In genomic region chr19:49873834-49874233, GRCh38 we compare ENCODE assay signal across 25 cellular contexts. TPM values are rescaled to one million over a fixed set of nuclear protein-coding genes. Genes with fewer than 3 reads are reported as not detected.
DNase-seq lines count a peak whose midpoint lies in the region; ATAC-seq, FAIRE-seq and TF ChIP-seq lines count a peak whose summit lies in the region.
"Had no signal": no experiment of that assay in that cellular context is flagged by ENCODE, and none has a peak within 500 bp of the region (broad histone marks: within the 10 kb centered on the region; RNA-seq: fewer than 3 reads in every experiment).

No MANE protein-coding gene starts in this region.

- DNase-seq in Right ventricle myocardium superior (peak; percentile 39), left cardiac atrium (no peak), astrocyte (ENCODE audit: low read depth) (no peak), neural progenitor cell (ENCODE audit: low spot score) (no peak), brain microvascular endothelial cell (no peak), sigmoid colon (no peak), CD1c-positive myeloid dendritic cell (ENCODE audit: extremely low spot score) (no peak)
- DNase-seq: activated CD4-positive, CD25-positive, alpha-beta regulatory T cell treated with anti-CD3 and anti-CD28 coated beads, Interleukin-2, amount 50 U/mL, for 72 hours; activated gamma-delta T cell treated with Interleukin-2 at 50 U/mL for 16 hours; body of pancreas; H7; islet precursor cell; midbrain; naive thymus-derived CD8-positive, alpha-beta T cell; NCI-H1092; NCI-H187; NCI-H524; stimulated activated CD4-positive, alpha-beta T cell treated with anti-CD3 and anti-CD28 coated beads, Interleukin-4, amount 100 ng/mL, for 24 hours had no signal

- in situ Hi-C loops in brain microvascular endothelial cell (cut with HindIII; ENCODE audit: low pct_ligation_motif_present, low sequenced_read_pairs), result no loop called here

- no peaks in the 10 kb centered on the region for H3K27me3 Mint-ChIP-seq in astrocyte (ENCODE audit: low read depth, unreplicated experiment)
- H3K27me3 Mint-ChIP-seq in neural progenitor cell (ENCODE audit: insufficient read depth, low read depth), result no peaks in the 10 kb centered on the region
- H3K27me3 Mint-ChIP-seq: naive thymus-derived CD8-positive, alpha-beta T cell; stimulated activated memory B cell treated with anti-CD40 and anti-IgM and Interleukin-4, amounts not matched to agents 10 μg/mL and 1 μg/mL and 100 μg/mL, for 72 hours had no signal

- ATAC-seq in Right ventricle myocardium superior (ENCODE audit: poor library complexity) (no peak), left cardiac atrium (no peak), HG03108 (IDR thresholded peaks at IDR 0.05; ENCODE audit: unreplicated experiment) (no peak)
- ATAC-seq: body of pancreas; naive thymus-derived CD8-positive, alpha-beta T cell; pancreas; Right ventricle myocardium inferior; stimulated activated memory B cell treated with anti-CD40 and anti-IgM and Interleukin-4, amounts not matched to agents 10 μg/mL and 1 μg/mL and 100 μg/mL, for 72 hours had no signal

- intact Hi-C loops in Right ventricle myocardium superior (cut with DNase I), result no loop called here
- intact Hi-C loops in left cardiac atrium (cut with DNase I), result loop anchor here in 1 of 2 donors (5.0 kb wide), 1 partner anchor 57 kb away; the partner anchor contains the start of gene MED25
- intact Hi-C loops in sigmoid colon (cut with DNase I), result no loop called here

- no peaks in the 10 kb centered on the region for H3K9me3 ChIP-seq in astrocyte (ENCODE audit: insufficient read depth, low read depth, low read length)
- H3K9me3 ChIP-seq in neural progenitor cell (ENCODE audit: low read depth), result no peaks in the 10 kb centered on the region
- H3K9me3 ChIP-seq in sigmoid colon, result no peaks in the 10 kb centered on the region
- H3K9me3 ChIP-seq: body of pancreas, pancreas, right atrium auricular region had no signal

- H3K4me3 Mint-ChIP-seq in astrocyte (ENCODE audit: unreplicated experiment), result peak overlapping the region; percentile 62
- H3K4me3 Mint-ChIP-seq in neural progenitor cell, result peak overlapping the region; percentile 74
- H3K4me3 Mint-ChIP-seq: stimulated activated memory B cell treated with anti-CD40 and anti-IgM and Interleukin-4, amounts not matched to agents 10 μg/mL and 1 μg/mL and 100 μg/mL, for 72 hours had no signal

- peak overlapping the region; percentile 38 for H3K27ac Mint-ChIP-seq in astrocyte (ENCODE audit: unreplicated experiment)
- H3K27ac Mint-ChIP-seq in neural progenitor cell, result no peak overlapping the region
- H3K27ac Mint-ChIP-seq: stimulated activated memory B cell treated with anti-CD40 and anti-IgM and Interleukin-4, amounts not matched to agents 10 μg/mL and 1 μg/mL and 100 μg/mL, for 72 hours had no signal

- peaks cover 6% of the 10 kb centered on the region for H3K4me1 Mint-ChIP-seq in astrocyte (ENCODE audit: low read depth, unreplicated experiment)
- H3K4me1 Mint-ChIP-seq in neural progenitor cell, result peaks cover 25% of the 10 kb centered on the region

- TF ChIP-seq POLR2A in sigmoid colon (IDR thresholded peaks at IDR 0.05), result no peak

- TF ChIP-seq EP300 in sigmoid colon (IDR thresholded peaks at IDR 0.05), result no peak

- H3K36me3 ChIP-seq in astrocyte (ENCODE audit: insufficient read depth, low read length), result peaks cover 4% of the 10 kb centered on the region
- H3K36me3 ChIP-seq in neural progenitor cell, result no peaks in the 10 kb centered on the region
- peaks cover 4% of the 10 kb centered on the region for H3K36me3 ChIP-seq in brain microvascular endothelial cell (replicated peaks)
- peaks cover 0 to 27% (median 5%) of the 10 kb centered on the region in 4 donors for H3K36me3 ChIP-seq in sigmoid colon
- H3K36me3 ChIP-seq: pancreas had no signal

- no peak overlapping the region for H2AFZ ChIP-seq in astrocyte (ENCODE audit: low read depth, low read length)
- H2AFZ ChIP-seq in neural progenitor cell (replicated peaks), result no peak overlapping the region

- no peak overlapping the region for H3K27ac ChIP-seq in astrocyte (ENCODE audit: low read depth, low read length)
- H3K27ac ChIP-seq in neural progenitor cell, result no peak overlapping the region
- no peak overlapping the region for H3K27ac ChIP-seq in brain microvascular endothelial cell
- no peak overlapping the region for H3K27ac ChIP-seq in sigmoid colon
- H3K27ac ChIP-seq: body of pancreas, pancreas, right atrium auricular region had no signal

- no peak overlapping the region for H3K4me3 ChIP-seq in astrocyte (ENCODE audit: insufficient read depth, low read depth, low read length)
- H3K4me3 ChIP-seq in neural progenitor cell, result no peak overlapping the region
- H3K4me3 ChIP-seq in brain microvascular endothelial cell (ENCODE audit: low read depth, low read length), result no peak overlapping the region
- no peak overlapping the region for H3K4me3 ChIP-seq in sigmoid colon
- H3K4me3 ChIP-seq: body of pancreas, pancreas, right atrium auricular region had no signal

- WGBS in sigmoid colon, 2 donors, result 92 to 94% methylated on average over 10 of the region's 10 CpGs

- H3K79me2 ChIP-seq in astrocyte (ENCODE audit: insufficient read depth, low read length) (peaks cover 61% of the 10 kb centered on the region), neural progenitor cell (ENCODE audit: low read depth) (peaks cover 28% of the 10 kb centered on the region)

- H3K4me1 ChIP-seq in astrocyte (ENCODE audit: insufficient read depth, low read length) (peaks cover 32% of the 10 kb centered on the region), neural progenitor cell (peaks cover 18% of the 10 kb centered on the region), sigmoid colon (peaks cover 0 to 43% (median 40%) of the 10 kb centered on the region in 4 donors)

- H3K9me3 Mint-ChIP-seq in astrocyte (ENCODE audit: unreplicated experiment) (no peaks in the 10 kb centered on the region), neural progenitor cell (no peaks in the 10 kb centered on the region)
- H3K9me3 Mint-ChIP-seq: naive thymus-derived CD8-positive, alpha-beta T cell; stimulated activated memory B cell treated with anti-CD40 and anti-IgM and Interleukin-4, amounts not matched to agents 10 μg/mL and 1 μg/mL and 100 μg/mL, for 72 hours had no signal

- H3K27me3 ChIP-seq in astrocyte (ENCODE audit: insufficient read depth, low read length) (no peaks in the 10 kb centered on the region), neural progenitor cell (no peaks in the 10 kb centered on the region), brain microvascular endothelial cell (replicated peaks) (no peaks in the 10 kb centered on the region), sigmoid colon (no peaks in the 10 kb centered on the region)
- H3K27me3 ChIP-seq: body of pancreas, pancreas, right atrium auricular region had no signal

- no peak overlapping the region for H3K4me2 ChIP-seq in astrocyte (ENCODE audit: low read length)
- no peak overlapping the region for H3K4me2 ChIP-seq in neural progenitor cell

- FAIRE-seq in astrocyte (lab: Jason Lieb, UNC), result no peak
- FAIRE-seq: A204.1, GM19239, pancreas had no signal

- TF ChIP-seq CTCF in astrocyte (IDR thresholded peaks at IDR 0.05; ENCODE audit: insufficient read depth, low read depth, low read length) (no peak), neural progenitor cell (IDR thresholded peaks at IDR 0.05) (no peak), brain microvascular endothelial cell (IDR thresholded peaks at IDR 0.05; ENCODE audit: low read depth, low read length, missing control alignments) (no peak), sigmoid colon (IDR thresholded peaks at IDR 0.05) (no peak)

- H4K20me1 ChIP-seq in astrocyte (ENCODE audit: insufficient read depth, low read length) (peaks cover 4% of the 10 kb centered on the region), neural progenitor cell (ENCODE audit: low read depth) (peaks cover 5% of the 10 kb centered on the region)

- H3K36me3 Mint-ChIP-seq in astrocyte (ENCODE audit: low read depth, unreplicated experiment), result peaks cover 13% of the 10 kb centered on the region
- H3K36me3 Mint-ChIP-seq in neural progenitor cell, result peaks cover under 1% of the 10 kb centered on the region

- H3F3A ChIP-seq in neural progenitor cell (ENCODE audit: low read depth), result peaks cover 21% of the 10 kb centered on the region

- no peak overlapping the region for H3K9ac ChIP-seq in astrocyte (ENCODE audit: low read length)
- H3K9ac ChIP-seq in neural progenitor cell, result no peak overlapping the region

RNA-seq across cellular contexts. Expression of gene AKT1S1, which starts 3.3 kb away (rescaled TPM):
- total RNA-seq in Right ventricle myocardium superior (35.0 TPM), left cardiac atrium (10 to 100 TPM; 33.5 to 36.6 TPM), astrocyte (104 and 116 TPM in 2 replicates), neural progenitor cell (ENCODE audit: low replicate concordance) (2.3 and 13.6 TPM in 2 replicates), sigmoid colon (10 to 100 TPM; 13.6 to 16.1 (median 14.6) TPM)
- 10 to 100 TPM; 30.3 to 55.9 (median 33.6) TPM for polyA plus RNA-seq in sigmoid colon

RNA-seq across cellular contexts. Expression of gene TBC1D17, which starts 3.7 kb away (rescaled TPM):
- total RNA-seq in Right ventricle myocardium superior, result 46.0 TPM
- total RNA-seq in left cardiac atrium, result 10 to 100 TPM; 28.3 to 36.0 TPM
- total RNA-seq in astrocyte, result 29.1 and 32.2 TPM in 2 replicates
- total RNA-seq in neural progenitor cell (ENCODE audit: low replicate concordance), result 10.4 and 15.9 TPM in 2 replicates
- total RNA-seq in sigmoid colon, result 10 to 100 TPM; 25.0 to 41.0 (median 26.6) TPM
- 10 to 100 TPM; 13.4 to 29.5 (median 22.8) TPM for polyA plus RNA-seq in sigmoid colon

RNA-seq across cellular contexts. Expression of gene PNKP, which starts 6.5 kb away (rescaled TPM):
- 36.3 TPM for total RNA-seq in Right ventricle myocardium superior
- 10 to 100 TPM; 38.7 to 54.5 TPM for total RNA-seq in left cardiac atrium
- 49.1 and 54.8 TPM in 2 replicates for total RNA-seq in astrocyte
- 41.1 and 72.4 TPM in 2 replicates for total RNA-seq in neural progenitor cell (ENCODE audit: low replicate concordance)
- 10 to 100 TPM; 28.2 to 44.0 (median 33.9) TPM for total RNA-seq in sigmoid colon
- polyA plus RNA-seq in sigmoid colon, result 10 to 100 TPM; 27.0 to 88.8 (median 34.0) TPM

RNA-seq across cellular contexts. Expression of gene IL4I1, which starts 22.9 kb away (rescaled TPM):
- not detected for total RNA-seq in Right ventricle myocardium superior
- under 1 TPM; 0.34 to 0.38 TPM for total RNA-seq in left cardiac atrium
- total RNA-seq in astrocyte, result 0.27 and 0.50 TPM in 2 replicates
- 0.56 TPM in 1 of 2 replicates, not detected in the other for total RNA-seq in neural progenitor cell (ENCODE audit: low replicate concordance)
- under 1 TPM; 0.28 to 0.66 (median 0.38) TPM for total RNA-seq in sigmoid colon
- 1 to 10 TPM; 1.8 to 6.8 (median 3.5) TPM for polyA plus RNA-seq in sigmoid colon

RNA-seq across cellular contexts. Expression of gene PTOV1, which starts 22.9 kb away (rescaled TPM):
- total RNA-seq in Right ventricle myocardium superior (120 TPM), left cardiac atrium (100 to 1,000 TPM; 113 to 122 TPM), astrocyte (162 and 172 TPM in 2 replicates), neural progenitor cell (ENCODE audit: low replicate concordance) (63.5 and 218 TPM in 2 replicates), sigmoid colon (100 to 1,000 TPM in 1 of 4 donors, 10 to 100 TPM in 3; 52.2 to 105 (median 68.1) TPM)
- polyA plus RNA-seq in sigmoid colon, result 10 to 100 TPM; 54.8 to 79.7 (median 62.5) TPM
